ENCODE assay signal across 8 cellular contexts in the genomic region with DNA sequence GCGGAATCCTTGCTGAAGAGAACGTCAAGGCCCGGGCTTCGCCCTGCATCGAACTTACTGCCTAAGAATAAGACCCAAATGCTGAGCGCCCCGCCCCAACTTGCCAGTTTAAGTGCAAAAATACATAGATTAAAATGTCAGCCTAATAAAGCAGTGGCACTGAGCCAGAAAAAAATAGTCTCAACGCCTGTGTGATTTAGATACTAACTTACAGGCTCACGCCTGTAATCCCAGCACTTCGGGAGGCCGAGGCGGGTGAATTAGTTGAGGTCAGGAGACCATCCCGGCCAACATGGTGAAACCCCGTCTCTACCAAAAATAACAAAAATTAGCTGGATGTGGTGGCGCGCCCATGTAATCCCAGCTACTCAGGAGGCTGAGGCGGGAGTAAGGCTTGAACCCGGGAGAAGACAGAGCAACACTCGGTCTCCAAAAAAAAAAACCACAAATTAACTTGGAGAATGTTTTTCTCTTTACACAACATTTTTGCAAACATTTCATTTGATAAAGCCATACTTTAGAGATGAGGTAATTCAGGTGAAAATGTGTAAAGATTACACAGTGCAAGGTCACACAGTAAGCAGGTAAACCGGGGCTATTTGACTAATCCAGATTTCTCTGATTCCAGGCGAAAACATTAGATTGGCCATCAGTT. TPM values are rescaled to one million over a fixed set of nuclear protein-coding genes. Genes with fewer than 3 reads are reported as not detected.
DNase-seq lines count a peak whose midpoint lies in the region; ATAC-seq, FAIRE-seq and TF ChIP-seq lines count a peak whose summit lies in the region.

No MANE protein-coding gene starts in this region.

- POLR2A ChIA-PET in HepG2 (lab: Yijun Ruan, JAX) = interaction anchor here (0.5 to 4.5 kb wide), 11 partner anchors 9 to 625 kb away, joined by 3 to 35 read pairs (median 3); partner anchors contain the start of gene PDCD6IP

- no peak overlapping the region for H2AFZ ChIP-seq in HepG2 (ENCODE audit: low read length)

- peaks cover 44% of the 10 kb centered on the region for H3K4me1 ChIP-seq in HepG2 (ENCODE audit: insufficient read depth, low read length)
- H3K4me1 ChIP-seq in thoracic aorta (ENCODE audit: control insufficient read depth in 1 of 2, low read depth in 2 of 2) = peaks cover 15 to 33% of the 10 kb centered on the region in 2 donors

- intact Hi-C loops in HepG2 (cut with micrococcal nuclease; ENCODE audit: unreplicated experiment) = loop anchor here (5.0 to 10.0 kb wide), 2 partner anchors 136 to 353 kb away; partner anchors contain the start of gene PDCD6IP

- CTCF ChIA-PET in HepG2 (lab: Yijun Ruan, JAX; ENCODE audit: low intra/inter-chr PET ratio, low total read pairs) = no interaction called here

- peak overlapping the region; percentile 100 for H3K27ac Mint-ChIP-seq in T-helper 1 cell treated with Interleukin-12 subunit alpha and Interleukin-12 subunit beta and Interleukin-4 antibody, amounts not matched to agents 30 μg/mL and 1 μg/mL, for 36 hours
- H3K27ac Mint-ChIP-seq in brain = peak overlapping the region; percentile 99 to 100 (median 100)

- TF ChIP-seq CTCF in brain (conservative IDR thresholded peaks at IDR 0.05) = no peak
- no peak for TF ChIP-seq CTCF in HepG2 (CRISPR knock-in tag; IDR thresholded peaks at IDR 0.05)
- no peak for TF ChIP-seq CTCF in thoracic aorta (IDR thresholded peaks at IDR 0.05)

- peaks cover 40% of the 10 kb centered on the region for H3K4me1 Mint-ChIP-seq in T-helper 1 cell treated with Interleukin-12 subunit alpha and Interleukin-12 subunit beta and Interleukin-4 antibody, amounts not matched to agents 30 μg/mL and 1 μg/mL, for 36 hours (ENCODE audit: low read depth)
- H3K4me1 Mint-ChIP-seq in brain = peaks cover 46% of the 10 kb centered on the region

- H3K36me3 ChIP-seq in HepG2 (replicated peaks in 1 of 2; ENCODE audit: control insufficient read depth in 1 of 2, insufficient read depth in 2 of 2, low read length in 2 of 2) (no peaks in the 10 kb centered on the region), thoracic aorta (no peaks in the 10 kb centered on the region)

- no peaks in the 10 kb centered on the region for H3K27me3 Mint-ChIP-seq in T-helper 1 cell treated with Interleukin-12 subunit alpha and Interleukin-12 subunit beta and Interleukin-4 antibody, amounts not matched to agents 30 μg/mL and 1 μg/mL, for 36 hours (ENCODE audit: low read depth)
- H3K27me3 Mint-ChIP-seq in brain = peaks cover 10% of the 10 kb centered on the region

- H3K9ac ChIP-seq in HepG2 (ENCODE audit: insufficient read depth, low read depth, low read length) = peak overlapping the region; percentile 93

- peaks cover 33% of the 10 kb centered on the region for H3K79me2 ChIP-seq in HepG2 (ENCODE audit: insufficient read depth, low read length)

- DNase-seq in T-helper 1 cell (no peak), HepG2 (ENCODE audit: low spot score) (peak; percentile 79), thoracic aorta (ENCODE audit: low spot score) (peak; percentile 28), medulla oblongata (ENCODE audit: extremely low spot score) (no peak)

- ATAC-seq in HepG2 (no peak), thoracic aorta (ENCODE audit: insufficient number of reproducible peaks, low FRiP score, low read depth) (no peak), HG03439 (IDR thresholded peaks at IDR 0.05; ENCODE audit: unreplicated experiment) (no peak), GM21528 (IDR thresholded peaks at IDR 0.05; ENCODE audit: low FRiP score, unreplicated experiment) (no peak)

- H3K4me3 Mint-ChIP-seq in T-helper 1 cell treated with Interleukin-12 subunit alpha and Interleukin-12 subunit beta and Interleukin-4 antibody, amounts not matched to agents 30 μg/mL and 1 μg/mL, for 36 hours = peak overlapping the region; percentile 100
- peak overlapping the region; percentile 96 to 100 (median 100) for H3K4me3 Mint-ChIP-seq in brain

- 2% methylated on average over 21 of the region's 21 CpGs for WGBS in HepG2 (ENCODE audit: low lambda C conversion rate)

- TSS peak; percentile 99 for BruUV-seq in HepG2 (replicated peaks; lab: Mats Ljungman, UMichigan)

- no peaks in the 10 kb centered on the region for H3K9me3 ChIP-seq in HepG2 (ENCODE audit: low read length)
- no peaks in the 10 kb centered on the region for H3K9me3 ChIP-seq in thoracic aorta

- in situ Hi-C loops in HepG2 (cut with HindIII; ENCODE audit: extremely low pct_ligation_motif_present, low pct_unique_long_range_greater_than_20kb) = no loop called here

- no peaks in the 10 kb centered on the region for H3K9me3 Mint-ChIP-seq in T-helper 1 cell treated with Interleukin-12 subunit alpha and Interleukin-12 subunit beta and Interleukin-4 antibody, amounts not matched to agents 30 μg/mL and 1 μg/mL, for 36 hours
- H3K9me3 Mint-ChIP-seq in brain = no peaks in the 10 kb centered on the region

- H3K27me3 ChIP-seq in HepG2 (ENCODE audit: control insufficient read depth in 1 of 2, insufficient read depth in 2 of 2, low read length in 2 of 2) = no peaks in the 10 kb centered on the region
- H3K27me3 ChIP-seq in thoracic aorta (replicated peaks; ENCODE audit: insufficient read depth) = no peaks in the 10 kb centered on the region

- TF ChIP-seq POLR2A in HepG2 (IDR thresholded peaks at IDR 0.05; ENCODE audit: insufficient read depth in 1 of 2, low read depth in 2 of 2, low read length in 2 of 2) = no peak

- peaks cover 2% of the 10 kb centered on the region for H3K36me3 Mint-ChIP-seq in T-helper 1 cell treated with Interleukin-12 subunit alpha and Interleukin-12 subunit beta and Interleukin-4 antibody, amounts not matched to agents 30 μg/mL and 1 μg/mL, for 36 hours (ENCODE audit: low read depth)
- H3K36me3 Mint-ChIP-seq in brain = no peaks in the 10 kb centered on the region

- no peak for FAIRE-seq in HepG2 (lab: Jason Lieb, UNC)

- H4K20me1 ChIP-seq in HepG2 (ENCODE audit: insufficient read depth, low read length) = peaks cover 22% of the 10 kb centered on the region

- TF ChIP-seq EP300 in HepG2 (IDR thresholded peaks at IDR 0.05; ENCODE audit: low read depth in 2 of 2, low read length in 2 of 2) (peak in 1 of 2 experiments; percentile 35; a peak in 1 of 4 replicates), HepG2 (CRISPR knock-in tag; IDR thresholded peaks at IDR 0.05; ENCODE audit: borderline replicate concordance) (peak; percentile 39; the same call in 1 of the 2 replicates)

- TF ChIP-seq RAD21 in HepG2 (CRISPR knock-in tag; IDR thresholded peaks at IDR 0.05) = no peak

- H3K4me3 ChIP-seq in HepG2 (replicated peaks in 1 of 3; ENCODE audit: insufficient read depth in 1 of 3, low read depth in 2 of 3, low read length in 3 of 3) (peak overlapping the region; percentile 61 to 74 (median 71)), thoracic aorta (peak overlapping the region; percentile 92)

- H3K27ac ChIP-seq in HepG2 (ENCODE audit: extremely low read length, insufficient read depth, low read length) (peak overlapping the region; percentile 97), thoracic aorta (peak overlapping the region; percentile 96 to 97)

- peak overlapping the region; percentile 85 for H3K4me2 ChIP-seq in HepG2 (ENCODE audit: low read depth, low read length)

TF ChIP-seq in HepG2, 621 proteins besides CTCF, POLR2A, EP300 and RAD21 (continues in another document):
- TF ChIP-seq FOXJ3 (CRISPR knock-in tag; IDR thresholded peaks at IDR 0.05; ENCODE audit: borderline replicate concordance) (peak; percentile 15; the same call in 1 of the 2 replicates), SOX6 (IDR thresholded peaks at IDR 0.05) (no peak), SOX6 (CRISPR knock-in tag; IDR thresholded peaks at IDR 0.05) (peak; percentile 54; the same call in 1 of the 2 replicates), IRF2 (CRISPR knock-in tag; IDR thresholded peaks at IDR 0.05) (no peak), POLR2AphosphoS5 (IDR thresholded peaks at IDR 0.05; ENCODE audit: low read depth, low read length) (no peak), MED1 (CRISPR knock-in tag; IDR thresholded peaks at IDR 0.05) (peak; percentile 58; the same call in 1 of the 2 replicates), ATF7 (IDR thresholded peaks at IDR 0.05) (0 out of 2 replicates have a peak, but pooled peaks have one; percentile 5), ATF7 (CRISPR knock-in tag; IDR thresholded peaks at IDR 0.05) (peak; percentile 43; the same call in 1 of the 2 replicates), ZNF781 (CRISPR knock-in tag; IDR thresholded peaks at IDR 0.05; ENCODE audit: borderline replicate concordance, not compliant biosample characterization) (peak; percentile 52)

RNA-seq across cellular contexts. Expression of gene UBP1, which starts 1.2 kb away (rescaled TPM):
- polyA plus RNA-seq in brain (ENCODE audit: insufficient read depth, low read depth, low replicate concordance) (23.7 TPM), HepG2 (2011; rRNA removed) (71.0 and 79.9 TPM in 2 replicates)
- total RNA-seq in HepG2 (2016; rRNA removed; fragmentation: Illumina TruSeq; extraction: Trizol) (48.3 and 56.7 TPM in 2 replicates), thoracic aorta (10 to 100 TPM; 69.0 to 92.2 TPM)
- total RNA-seq in HepG2 (2016; cell fraction: cytosol; rRNA removed; fragmentation: Illumina TruSeq; extraction: Trizol; ENCODE audit: low read depth) = 35.3 and 36.1 TPM in 2 replicates
- total RNA-seq in HepG2 (2016; cell fraction: insoluble cytoplasmic fraction; rRNA removed; fragmentation: Illumina TruSeq; extraction: Trizol) = 49.2 and 49.4 TPM in 2 replicates
- total RNA-seq in HepG2 (2016; cell fraction: membrane; rRNA removed; fragmentation: Illumina TruSeq; extraction: Trizol) = 55.1 and 56.2 TPM in 2 replicates
- total RNA-seq in HepG2 (2016; cell fraction: nucleus; rRNA removed; fragmentation: Illumina TruSeq; extraction: Trizol) = 67.4 and 77.3 TPM in 2 replicates
- 25.7 and 36.4 TPM in 2 replicates for polyA plus RNA-seq in HepG2 (2011; cell fraction: cytosol; rRNA removed)
- polyA plus RNA-seq in HepG2 (2011; cell fraction: nucleus; rRNA removed) = 113 and 124 TPM in 2 replicates
- polyA plus RNA-seq in HepG2 (2012) = 41.9 and 51.9 TPM in 2 replicates
- 10.7 and 11.9 TPM in 2 replicates for polyA plus RNA-seq in HepG2 (2016; cell fraction: cytosol; fragmentation: Illumina TruSeq; extraction: Trizol; ENCODE audit: low read depth)
- 87.2 and 101 TPM in 2 replicates for polyA plus RNA-seq in HepG2 (2016; cell fraction: insoluble cytoplasmic fraction; fragmentation: Illumina TruSeq; extraction: Trizol; ENCODE audit: low read depth)
- polyA plus RNA-seq in HepG2 (2016; cell fraction: membrane; fragmentation: Illumina TruSeq; extraction: Trizol; ENCODE audit: low read depth) = 50.8 and 53.0 TPM in 2 replicates
- 138 and 140 TPM in 2 replicates for polyA plus RNA-seq in HepG2 (2016; cell fraction: nucleus; fragmentation: Illumina TruSeq; extraction: Trizol; ENCODE audit: insufficient read depth, low read depth)
- 50.1 and 65.5 TPM in 2 replicates for polyA minus RNA-seq in HepG2 (2011; rRNA and poly(A)+ RNA removed; ENCODE audit: low replicate concordance)
- polyA minus RNA-seq in HepG2 (2011; cell fraction: cytosol; rRNA and poly(A)+ RNA removed) = 33.4 and 39.2 TPM in 2 replicates
- polyA minus RNA-seq in HepG2 (2011; cell fraction: nucleus; rRNA and poly(A)+ RNA removed) = 129 and 147 TPM in 2 replicates

Comparison
In these comparisons a context has a peak if more than half of its experiments do, and no peak if none do; other contexts are left out.
1. DNase-seq: peak in HepG2 (single experiment) and thoracic aorta (single experiment); none in T-helper 1 cell (0 of 5) and medulla oblongata (single experiment).